Comparison of ENCODE assay signal across 28 cellular contexts in the genomic region with DNA sequence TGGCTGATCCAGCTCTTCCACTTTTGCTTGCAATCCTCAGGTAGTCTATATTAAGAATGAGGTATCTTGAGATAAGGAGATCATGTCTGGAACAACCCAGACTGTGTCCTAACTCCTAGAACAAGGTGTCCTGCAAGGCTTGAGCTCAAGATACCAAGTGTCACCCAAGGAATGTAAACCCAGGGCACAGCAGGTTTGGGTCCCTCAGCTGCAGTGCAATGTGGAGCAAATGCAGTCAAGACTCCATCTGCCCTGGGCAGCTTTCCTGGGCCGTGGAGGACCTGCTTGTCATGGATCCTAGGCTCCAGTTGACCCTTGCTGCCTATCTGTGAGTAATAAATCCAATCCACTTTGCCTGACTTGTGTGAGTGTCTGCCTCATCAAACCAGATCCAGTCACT.
"Had no signal": no experiment of that assay in that cellular context is flagged by ENCODE, and none has a peak within 500 bp of the region (broad histone marks: within the 10 kb centered on the region; RNA-seq: fewer than 3 reads in every experiment).

No MANE protein-coding gene starts in this region.

- H3K4me1 Mint-ChIP-seq: stimulated activated effector memory CD8-positive, alpha-beta T cell treated with anti-CD3 and anti-CD28 coated beads, Interleukin-12 subunit alpha, Interleukin-12 subunit beta, amount 100 ng/mL, for 72 hours; stimulated activated memory B cell treated with anti-CD40 and anti-IgM and Interleukin-4, amounts not matched to agents 10 μg/mL and 1 μg/mL and 100 μg/mL, for 72 hours; stimulated activated naive B cell treated with anti-CD40 and anti-IgM and Interleukin-4, amounts not matched to agents 10 μg/mL and 1 μg/mL and 100 μg/mL, for 72 hours; stimulated activated naive CD8-positive, alpha-beta T cell treated with anti-CD3 and anti-CD28 coated beads, Interleukin-15, amount 100 ng/mL, for 72 hours had no signal

- H3K36me3 ChIP-seq: stomach, suprapubic skin, thoracic aorta, thyroid gland, tibial artery, tibial nerve, transverse colon, upper lobe of left lung, uterus, vagina had no signal

- DNase-seq: stimulated activated CD4-positive, alpha-beta T cell treated with anti-CD3 and anti-CD28 coated beads, Interleukin-2, amount 100 ng/mL, for 48 hours; stimulated activated CD4-positive, alpha-beta T cell treated with anti-CD3 and anti-CD28 coated beads, Interleukin-4, amount 100 ng/mL, for 1 hour; stimulated activated CD4-positive, alpha-beta T cell treated with anti-CD3 and anti-CD28 coated beads, Interleukin-4, amount 100 ng/mL, for 24 hours; stimulated activated CD4-positive, alpha-beta T cell treated with anti-CD3 and anti-CD28 coated beads, Interleukin-4, amount 100 ng/mL, for 4 hours; stimulated activated CD8-positive, alpha-beta memory T cell treated with anti-CD3 and anti-CD28 coated beads, Interleukin-4, amount 100 ng/mL, for 48 hours; stimulated activated naive B cell treated with anti-CD40 and anti-IgM and Interleukin-4, amounts not matched to agents 10 μg/mL and 1 μg/mL and 100 μg/mL, for 72 hours; stimulated activated naive CD4-positive, alpha-beta T cell; stimulated activated naive CD4-positive, alpha-beta T cell treated with Interleukin-2 at 50 U/mL for 16 hours; stimulated activated naive CD8-positive, alpha-beta T cell treated with anti-CD3 and anti-CD28 coated beads, Interleukin-15, amount 100 ng/mL, for 72 hours; stimulated activated naive CD8-positive, alpha-beta T cell treated with anti-CD3 and anti-CD28 coated beads, Interleukin-15, Interleukin-2, amounts not matched to agents 100 U/mL and 50 U/mL, for 24 hours; stomach; substantia nigra; testis; thyroid gland; tibial artery; transverse colon; trophoblast cell; uterus had no signal

- H3K27me3 ChIP-seq: stomach, suprapubic skin, testis, thyroid gland, tibial artery, tibial nerve, transverse colon, upper lobe of left lung, uterus, vagina had no signal

- FAIRE-seq: urothelium cell line had no signal

- H3K4me3 Mint-ChIP-seq: stimulated activated effector memory CD8-positive, alpha-beta T cell treated with anti-CD3 and anti-CD28 coated beads, Interleukin-12 subunit alpha, Interleukin-12 subunit beta, amount 100 ng/mL, for 72 hours; stimulated activated memory B cell treated with anti-CD40 and anti-IgM and Interleukin-4, amounts not matched to agents 10 μg/mL and 1 μg/mL and 100 μg/mL, for 72 hours; stimulated activated naive B cell treated with anti-CD40 and anti-IgM and Interleukin-4, amounts not matched to agents 10 μg/mL and 1 μg/mL and 100 μg/mL, for 72 hours; stimulated activated naive CD8-positive, alpha-beta T cell treated with anti-CD3 and anti-CD28 coated beads, Interleukin-15, amount 100 ng/mL, for 72 hours; stimulated activated naive CD8-positive, alpha-beta T cell treated with anti-CD3 and anti-CD28 coated beads, Interleukin-15, Interleukin-2, amounts not matched to agents 100 ng/mL and 50 ng/mL, for 24 hours; type B pancreatic cell had no signal

- H3K4me1 ChIP-seq: stomach, suprapubic skin, testis, thyroid gland, tibial nerve, transverse colon, upper lobe of left lung, uterus, vagina had no signal

- H3K27ac ChIP-seq: stomach, suprapubic skin, testis, thoracic aorta, thyroid gland, tibial artery, tibial nerve, transverse colon, upper lobe of left lung, uterus, vagina had no signal

- H3K27me3 Mint-ChIP-seq: stimulated activated memory B cell treated with anti-CD40 and anti-IgM and Interleukin-4, amounts not matched to agents 10 μg/mL and 1 μg/mL and 100 μg/mL, for 72 hours; stimulated activated naive B cell treated with anti-CD40 and anti-IgM and Interleukin-4, amounts not matched to agents 10 μg/mL and 1 μg/mL and 100 μg/mL, for 72 hours; stimulated activated naive CD8-positive, alpha-beta T cell treated with anti-CD3 and anti-CD28 coated beads, Interleukin-15, amount 100 ng/mL, for 72 hours; stimulated activated naive CD8-positive, alpha-beta T cell treated with anti-CD3 and anti-CD28 coated beads, Interleukin-15, Interleukin-2, amounts not matched to agents 100 ng/mL and 50 ng/mL, for 24 hours had no signal

- ATAC-seq: stimulated activated effector memory CD8-positive, alpha-beta T cell treated with anti-CD3 and anti-CD28 coated beads, Interleukin-12 subunit alpha, Interleukin-12 subunit beta, amount 100 ng/mL, for 72 hours; stimulated activated memory B cell treated with anti-CD40 and anti-IgM and Interleukin-4, amounts not matched to agents 10 μg/mL and 1 μg/mL and 100 μg/mL, for 72 hours; stimulated activated naive B cell treated with anti-CD40 and anti-IgM and Interleukin-4, amounts not matched to agents 10 μg/mL and 1 μg/mL and 100 μg/mL, for 72 hours; stimulated activated naive CD8-positive, alpha-beta T cell treated with anti-CD3 and anti-CD28 coated beads, Interleukin-15, amount 100 ng/mL, for 72 hours; stimulated activated naive CD8-positive, alpha-beta T cell treated with anti-CD3 and anti-CD28 coated beads, Interleukin-15, Interleukin-2, amounts not matched to agents 100 U/mL and 50 U/mL, for 24 hours had no signal

- H3K27ac Mint-ChIP-seq: stimulated activated effector memory CD8-positive, alpha-beta T cell treated with anti-CD3 and anti-CD28 coated beads, Interleukin-12 subunit alpha, Interleukin-12 subunit beta, amount 100 ng/mL, for 72 hours; stimulated activated memory B cell treated with anti-CD40 and anti-IgM and Interleukin-4, amounts not matched to agents 10 μg/mL and 1 μg/mL and 100 μg/mL, for 72 hours; stimulated activated naive B cell treated with anti-CD40 and anti-IgM and Interleukin-4, amounts not matched to agents 10 μg/mL and 1 μg/mL and 100 μg/mL, for 72 hours; stimulated activated naive CD8-positive, alpha-beta T cell treated with anti-CD3 and anti-CD28 coated beads, Interleukin-15, amount 100 ng/mL, for 72 hours; stimulated activated naive CD8-positive, alpha-beta T cell treated with anti-CD3 and anti-CD28 coated beads, Interleukin-15, Interleukin-2, amounts not matched to agents 100 ng/mL and 50 ng/mL, for 24 hours; type B pancreatic cell had no signal

- H3K9me3 ChIP-seq: suprapubic skin, testis, thoracic aorta, thyroid gland, transverse colon, uterus, vagina had no signal

- H3K4me3 ChIP-seq: stomach, suprapubic skin, testis, thoracic aorta, thyroid gland, tibial artery, tibial nerve, transverse colon, upper lobe of left lung, uterus, vagina had no signal

- H3K36me3 Mint-ChIP-seq: stimulated activated effector memory CD8-positive, alpha-beta T cell treated with anti-CD3 and anti-CD28 coated beads, Interleukin-12 subunit alpha, Interleukin-12 subunit beta, amount 100 ng/mL, for 72 hours; stimulated activated memory B cell treated with anti-CD40 and anti-IgM and Interleukin-4, amounts not matched to agents 10 μg/mL and 1 μg/mL and 100 μg/mL, for 72 hours; stimulated activated naive B cell treated with anti-CD40 and anti-IgM and Interleukin-4, amounts not matched to agents 10 μg/mL and 1 μg/mL and 100 μg/mL, for 72 hours; type B pancreatic cell had no signal
